In genomic region chr7:82468435-82468834, GRCh38 we compare ENCODE assay signal across 22 cellular contexts. TPM values are rescaled to one million over a fixed set of nuclear protein-coding genes. Genes with fewer than 3 reads are reported as not detected.
"Had no signal": no experiment of that assay in that cellular context is flagged by ENCODE, and none has a peak within 500 bp of the region (broad histone marks: within the 10 kb centered on the region; RNA-seq: fewer than 3 reads in every experiment).

No MANE protein-coding gene starts in this region.

- H3K4me1 ChIP-seq: ascending aorta, breast epithelium, foreskin keratinocyte, prostate gland, tibial artery had no signal

- H3K36me3 Mint-ChIP-seq: activated naive CD4-positive, alpha-beta T cell treated with anti-CD3 and anti-CD28 coated beads, Interleukin-2, amount 50 U/mL, for 24 hours; natural killer cell treated with Interleukin-12 subunit alpha and Interleukin-12 subunit beta and Interleukin-15 and Interleukin-18, amount 100 ng/mL, for 72 hours had no signal

- H3K36me3 ChIP-seq: ascending aorta, breast epithelium, ovary, prostate gland, tibial artery, WERI-Rb-1 had no signal

- DNase-seq: activated CD4-positive, alpha-beta T cell treated with anti-CD3 and anti-CD28 coated beads for 1 hour; activated CD4-positive, alpha-beta T cell treated with anti-CD3 and anti-CD28 coated beads, Interleukin-2, amount 50 U/mL, for 1 hour; activated CD8-positive, alpha-beta T cell treated with anti-CD3 and anti-CD28 coated beads, Interleukin-2, amount 10 ng/mL, durations not matched to agents 7 days and 5 days; activated gamma-delta T cell treated with Interleukin-2 at 50 U/mL for 16 hours; cerebellar nuclear complex; cortex of kidney; endodermal cell; foreskin keratinocyte; ovary; stimulated activated CD4-positive, alpha-beta T cell treated with anti-CD3 and anti-CD28 coated beads, Interleukin-4, amount 100 ng/mL, for 24 hours; stimulated activated naive CD4-positive, alpha-beta T cell treated with Interleukin-2 at 50 U/mL for 16 hours; substantia nigra; tibial artery; WERI-Rb-1 had no signal

- H2AFZ ChIP-seq: hepatocyte had no signal

- ATAC-seq: activated CD8-positive, alpha-beta T cell treated with anti-CD3 and anti-CD28 coated beads, Interleukin-2, amount 10 ng/mL, durations not matched to agents 7 days and 5 days; foreskin keratinocyte; natural killer cell treated with Interleukin-12 subunit alpha and Interleukin-12 subunit beta and Interleukin-15 and Interleukin-18, amount 100 ng/mL, for 72 hours had no signal

- H3K4me2 ChIP-seq: hepatocyte had no signal

- H3K9me3 ChIP-seq: ascending aorta, breast epithelium, ovary, prostate gland, tibial artery had no signal

- H3K27ac Mint-ChIP-seq: activated CD8-positive, alpha-beta T cell treated with anti-CD3 and anti-CD28 coated beads, Interleukin-2, amount 10 ng/mL, durations not matched to agents 7 days and 5 days; activated naive CD4-positive, alpha-beta T cell treated with anti-CD3 and anti-CD28 coated beads, Interleukin-2, amount 50 U/mL, for 24 hours; activated T-helper 1 cell treated with anti-CD3 and anti-CD28 coated beads, Interleukin-12 subunit alpha, Interleukin-12 subunit beta, Interleukin-2, Interleukin-4 antibody, amounts not matched to agents 30 ng/mL and 10 ng/mL and 1 ng/mL, durations not matched to agents 14 hours and 24 hours and 36 hours; endodermal cell; natural killer cell treated with Interleukin-12 subunit alpha and Interleukin-12 subunit beta and Interleukin-15 and Interleukin-18, amount 100 ng/mL, for 72 hours had no signal

- H3K79me2 ChIP-seq: hepatocyte had no signal

- H3K27me3 ChIP-seq: ascending aorta, breast epithelium, hepatocyte, ovary, tibial artery had no signal

- H3K4me1 Mint-ChIP-seq: activated naive CD4-positive, alpha-beta T cell treated with anti-CD3 and anti-CD28 coated beads, Interleukin-2, amount 50 U/mL, for 24 hours had no signal

- H3K27ac ChIP-seq: ascending aorta, breast epithelium, foreskin keratinocyte, hepatocyte, ovary, prostate gland, tibial artery, WERI-Rb-1 had no signal

- H3K9me3 Mint-ChIP-seq: activated T-helper 1 cell treated with anti-CD3 and anti-CD28 coated beads, Interleukin-12 subunit alpha, Interleukin-12 subunit beta, Interleukin-2, Interleukin-4 antibody, amounts not matched to agents 30 ng/mL and 10 ng/mL and 1 ng/mL, durations not matched to agents 14 hours and 24 hours and 36 hours had no signal

- H3K4me3 Mint-ChIP-seq: activated CD8-positive, alpha-beta T cell treated with anti-CD3 and anti-CD28 coated beads, Interleukin-2, amount 10 ng/mL, durations not matched to agents 7 days and 5 days; activated naive CD4-positive, alpha-beta T cell treated with anti-CD3 and anti-CD28 coated beads, Interleukin-2, amount 50 U/mL, for 24 hours; activated T-helper 1 cell treated with anti-CD3 and anti-CD28 coated beads, Interleukin-12 subunit alpha, Interleukin-12 subunit beta, Interleukin-2, Interleukin-4 antibody, amounts not matched to agents 30 ng/mL and 10 ng/mL and 1 ng/mL, durations not matched to agents 14 hours and 24 hours and 36 hours; endodermal cell; natural killer cell treated with Interleukin-12 subunit alpha and Interleukin-12 subunit beta and Interleukin-15 and Interleukin-18, amount 100 ng/mL, for 72 hours had no signal

- H3K27me3 Mint-ChIP-seq: natural killer cell treated with Interleukin-12 subunit alpha and Interleukin-12 subunit beta and Interleukin-15 and Interleukin-18, amount 100 ng/mL, for 72 hours had no signal

- H3K4me3 ChIP-seq: ascending aorta, breast epithelium, hepatocyte, ovary, prostate gland, tibial artery had no signal

RNA-seq across cellular contexts. Expression of gene CACNA2D1, which starts 24.9 kb away (rescaled TPM):
- total RNA-seq: activated CD8-positive, alpha-beta T cell treated with anti-CD3 and anti-CD28 coated beads, Interleukin-2, amount 10 ng/mL, durations not matched to agents 7 days and 5 days; activated T-helper 1 cell treated with anti-CD3 and anti-CD28 coated beads, Interleukin-12 subunit alpha, Interleukin-12 subunit beta, Interleukin-2, Interleukin-4 antibody, amounts not matched to agents 30 ng/mL and 10 ng/mL and 1 ng/mL, durations not matched to agents 14 hours and 24 hours and 36 hours; natural killer cell treated with Interleukin-12 subunit alpha and Interleukin-12 subunit beta and Interleukin-15 and Interleukin-18, amount 100 ng/mL, for 72 hours; T-helper 2 cell treated with Interferon-gamma antibody and Interleukin-4, amounts not matched to agents 100 ng/mL and 5 ng/mL, for 36 hours had no signal
